25 cellular contexts compared by ENCODE assay signal in genomic region chr10:133461841-133462240, GRCh38. TPM values are rescaled to one million over a fixed set of nuclear protein-coding genes. Genes with fewer than 3 reads are reported as not detected.
"Had no signal": no experiment of that assay in that cellular context is flagged by ENCODE, and none has a peak within 500 bp of the region (broad histone marks: within the 10 kb centered on the region; RNA-seq: fewer than 3 reads in every experiment).

No MANE protein-coding gene starts in this region.

- H3K4me1 ChIP-seq: foreskin keratinocyte, sigmoid colon, transverse colon had no signal

- H3K9me3 ChIP-seq: sigmoid colon, transverse colon had no signal

- ATAC-seq: activated CD4-positive, CD25-positive, alpha-beta regulatory T cell treated with anti-CD3 and anti-CD28 coated beads, Interleukin-2, amount 50 U/mL, for 24 hours; activated T-cell treated with anti-CD3 and anti-CD28 coated beads, Interleukin-2, amount 50 U/mL, for 4 hours; foreskin keratinocyte; left ventricle myocardium superior; stimulated activated naive B cell treated with anti-CD40 and anti-IgM and Interleukin-4, amounts not matched to agents 10 μg/mL and 1 μg/mL and 100 μg/mL, for 72 hours had no signal

- H3K27ac ChIP-seq: foreskin keratinocyte, sigmoid colon, transverse colon, VCaP had no signal

- H3K27me3 ChIP-seq: foreskin keratinocyte, sigmoid colon, transverse colon had no signal

- H3K36me3 ChIP-seq: sigmoid colon, transverse colon had no signal

- DNase-seq: activated CD4-positive, alpha-beta T cell treated with anti-CD3 and anti-CD28 coated beads, Interleukin-2, amount 50 U/mL, for 4 hours; activated CD8-positive, alpha-beta memory T cell treated with anti-CD3 and anti-CD28 coated beads for 24 hours; activated CD8-positive, alpha-beta memory T cell treated with anti-CD3 and anti-CD28 coated beads, Interleukin-2, amount 50 U/mL, for 4 hours; activated naive CD4-positive, alpha-beta T cell; activated T-cell treated with anti-CD3 and anti-CD28 coated beads, Interleukin-2, amount 50 U/mL, for 4 hours; amniotic stem cell; dermis blood vessel endothelial cell; effector CD8-positive, alpha-beta T cell; erythroblast; foreskin keratinocyte; hippocampal formation; left ventricle myocardium superior; nucleus accumbens; sigmoid colon; stimulated activated CD4-positive, alpha-beta T cell treated with anti-CD3 and anti-CD28 coated beads, Interleukin-15, amount 100 ng/mL, for 24 hours; stimulated activated CD8-positive, alpha-beta memory T cell treated with anti-CD3 and anti-CD28 coated beads, Interleukin-4, amount 100 ng/mL, for 48 hours; stimulated activated naive B cell treated with anti-CD40 and anti-IgM and Interleukin-4, amounts not matched to agents 10 μg/mL and 1 μg/mL and 100 μg/mL, for 72 hours; transverse colon had no signal

- H3K4me3 ChIP-seq: sigmoid colon, smooth muscle cell, transverse colon had no signal

RNA-seq across cellular contexts. Expression of gene SPRN, which starts 37.4 kb away (rescaled TPM):
- total RNA-seq: activated naive CD8-positive, alpha-beta T cell treated with anti-CD3 and anti-CD28 coated beads, Interleukin-2, amount 10 ng/mL, durations not matched to agents 7 days and 5 days; activated T-cell treated with anti-CD3 and anti-CD28 coated beads, Interleukin-2, amount 50 U/mL, for 4 hours; activated T-helper 2 cell treated with anti-CD3 and anti-CD28 coated beads, Interferon-gamma antibody, Interleukin-2, Interleukin-4, amounts not matched to agents 10 μg/mL and 5 μg/mL and 100 μg/mL, durations not matched to agents 14 hours and 24 hours and 36 hours; bronchial epithelial cell; foreskin keratinocyte; left ventricle myocardium superior; T-helper 2 cell treated with Interferon-gamma antibody and Interleukin-4, amounts not matched to agents 100 ng/mL and 5 ng/mL, for 36 hours; transverse colon had no signal
- polyA plus RNA-seq: foreskin keratinocyte had no signal
